ENCODE assay signal across 1 cellular context in genomic region chr12:46555379-46555778, GRCh38.
TF ChIP-seq lines count a peak whose summit lies in the region.

No MANE protein-coding gene starts in this region.

TF ChIP-seq in SK-N-SH, 30 proteins besides CTCF, POLR2A, EP300 and RAD21 (continued from another document):
- TF ChIP-seq NFIC (IDR thresholded peaks at IDR 0.05; ENCODE audit: borderline replicate concordance), result peak; percentile 50; the same call in 1 of the 2 replicates
- TF ChIP-seq RCOR1 (IDR thresholded peaks at IDR 0.05; ENCODE audit: low read length), result peak; percentile 92
- TF ChIP-seq, protein P1, sequence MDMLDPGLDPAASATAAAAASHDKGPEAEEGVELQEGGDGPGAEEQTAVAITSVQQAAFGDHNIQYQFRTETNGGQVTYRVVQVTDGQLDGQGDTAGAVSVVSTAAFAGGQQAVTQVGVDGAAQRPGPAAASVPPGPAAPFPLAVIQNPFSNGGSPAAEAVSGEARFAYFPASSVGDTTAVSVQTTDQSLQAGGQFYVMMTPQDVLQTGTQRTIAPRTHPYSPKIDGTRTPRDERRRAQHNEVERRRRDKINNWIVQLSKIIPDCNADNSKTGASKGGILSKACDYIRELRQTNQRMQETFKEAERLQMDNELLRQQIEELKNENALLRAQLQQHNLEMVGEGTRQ (IDR thresholded peaks at IDR 0.05; ENCODE audit: borderline replicate concordance, low read depth, low read length), result no peak
- TF ChIP-seq MAX (IDR thresholded peaks at IDR 0.05; ENCODE audit: low read depth), result peak; percentile 81
- TF ChIP-seq PBX3 (IDR thresholded peaks at IDR 0.05), result peak; percentile 86
- TF ChIP-seq, protein P2, sequence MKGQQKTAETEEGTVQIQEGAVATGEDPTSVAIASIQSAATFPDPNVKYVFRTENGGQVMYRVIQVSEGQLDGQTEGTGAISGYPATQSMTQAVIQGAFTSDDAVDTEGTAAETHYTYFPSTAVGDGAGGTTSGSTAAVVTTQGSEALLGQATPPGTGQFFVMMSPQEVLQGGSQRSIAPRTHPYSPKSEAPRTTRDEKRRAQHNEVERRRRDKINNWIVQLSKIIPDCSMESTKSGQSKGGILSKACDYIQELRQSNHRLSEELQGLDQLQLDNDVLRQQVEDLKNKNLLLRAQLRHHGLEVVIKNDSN (IDR thresholded peaks at IDR 0.05; ENCODE audit: borderline replicate concordance, low read depth), result peak; percentile 67; the same call in 1 of the 2 replicates
